ENCODE assay signal across 20 cellular contexts in the genomic region with DNA sequence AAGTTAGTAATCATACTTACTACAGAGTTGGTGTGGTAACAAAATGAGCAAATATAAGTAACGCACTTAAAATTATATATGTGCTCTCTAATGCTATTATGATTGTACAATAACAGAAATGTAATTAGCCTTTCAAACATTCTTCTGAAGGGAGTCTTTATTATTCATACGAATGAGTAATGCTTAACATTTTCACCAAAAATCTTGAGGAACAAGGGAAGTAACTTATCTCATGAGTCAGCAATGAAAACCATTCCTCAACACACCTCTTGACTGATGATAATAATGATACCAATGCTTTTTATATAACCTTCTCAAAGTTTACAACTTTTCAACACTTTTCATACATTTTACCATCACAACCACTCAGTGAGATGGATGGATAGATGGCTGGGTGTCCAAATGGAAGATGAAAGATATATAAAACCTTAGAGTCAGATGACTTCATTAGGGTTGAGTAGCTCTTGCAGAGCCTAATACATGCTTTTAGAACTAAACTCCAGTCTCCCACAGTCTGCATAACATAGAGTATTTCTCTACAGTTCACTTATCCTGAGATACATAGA.
DNase-seq lines count a peak whose midpoint lies in the region; ATAC-seq and TF ChIP-seq lines count a peak whose summit lies in the region.
"Had no signal": no experiment of that assay in that cellular context is flagged by ENCODE, and none has a peak within 500 bp of the region (broad histone marks: within the 10 kb centered on the region; RNA-seq: fewer than 3 reads in every experiment).

No MANE protein-coding gene starts in this region.

- H3K4me3 ChIP-seq in epithelial cell of esophagus (ENCODE audit: low read length) = no peak overlapping the region
- no peak overlapping the region for H3K4me3 ChIP-seq in effector memory CD4-positive, alpha-beta T cell (ENCODE audit: insufficient read depth, low read depth, low read length, poor library complexity, severe bottlenecking)
- H3K4me3 ChIP-seq: adrenal gland, GM23338, spleen had no signal

- TF ChIP-seq CTCF in epithelial cell of esophagus (IDR thresholded peaks at IDR 0.05; ENCODE audit: insufficient read depth, low read depth, low read length, missing control alignments) (no peak), omental fat pad (IDR thresholded peaks at IDR 0.05) (no peak)

- no peaks in the 10 kb centered on the region for H3K9me3 ChIP-seq in effector memory CD4-positive, alpha-beta T cell (ENCODE audit: control insufficient read depth, low read length)
- H3K9me3 ChIP-seq: adrenal gland, spleen had no signal

- peak; percentile 79 for ATAC-seq in omental fat pad (ENCODE audit: low FRiP score)
- ATAC-seq: GM23338; naive thymus-derived CD4-positive, alpha-beta T cell had no signal

- H3K4me1 ChIP-seq in effector memory CD4-positive, alpha-beta T cell (ENCODE audit: control insufficient read depth, insufficient read depth, low read length, poor library complexity, severe bottlenecking) = no peaks in the 10 kb centered on the region
- H3K4me1 ChIP-seq: adrenal gland, spleen had no signal

- no peaks in the 10 kb centered on the region for H3K27me3 ChIP-seq in effector memory CD4-positive, alpha-beta T cell (replicated peaks; ENCODE audit: control insufficient read depth, insufficient read depth, low read length, poor library complexity, severe bottlenecking)
- H3K27me3 ChIP-seq: adrenal gland, spleen had no signal

- no peaks in the 10 kb centered on the region for H3K36me3 ChIP-seq in effector memory CD4-positive, alpha-beta T cell (ENCODE audit: control insufficient read depth, insufficient read depth, low read length)
- H3K36me3 ChIP-seq: adrenal gland, spleen had no signal

- TF ChIP-seq POLR2A in erythroblast (IDR thresholded peaks at IDR 0.05; ENCODE audit: low read length) = no peak

- H3K27ac ChIP-seq in effector memory CD4-positive, alpha-beta T cell (ENCODE audit: insufficient read depth, low read length, poor library complexity, severe bottlenecking) = no peak overlapping the region
- H3K27ac ChIP-seq: adrenal gland, spleen had no signal

- peak; percentile 32 for DNase-seq in GM03348 (ENCODE audit: low spot score)
- DNase-seq in RPMI7951 (ENCODE audit: low read depth) = peak; percentile 46
- peak; percentile 84 for DNase-seq in epithelial cell of esophagus (ENCODE audit: low read depth)
- no peak for DNase-seq in omental fat pad (ENCODE audit: low spot score)
- DNase-seq in erythroblast (lab: John Stamatoyannopoulos, UW) = no peak
- DNase-seq in DMS114 treated with DMSO at 0.1 percent for 48 hours (lab: John Stamatoyannopoulos, UW; ENCODE audit: unreplicated experiment) = no peak
- DNase-seq in effector memory CD4-positive, alpha-beta T cell = no peak
- no peak for DNase-seq in inferior parietal cortex (ENCODE audit: extremely low spot score)
- DNase-seq: activated CD4-positive, CD25-positive, alpha-beta regulatory T cell; adrenal gland; Calu3; GF-D8; head of caudate nucleus; naive thymus-derived CD4-positive, alpha-beta T cell; NCI-H146; NK-92 treated with Interleukin-12 subunit alpha and Interleukin-12 subunit beta, amount 100 ng/mL, for 24 hours; SHP77; spleen; T-helper 2 cell had no signal

Comparison
In these comparisons a context has a peak if more than half of its experiments do, and no peak if none do; other contexts are left out.
1. DNase-seq: peak in GM03348 (single experiment), RPMI7951 (single experiment) and epithelial cell of esophagus (single experiment); none in omental fat pad (single experiment), erythroblast (0 of 2), DMS114 treated with DMSO at 0.1 percent for 48 hours (single experiment), effector memory CD4-positive, alpha-beta T cell (0 of 3) and inferior parietal cortex (single experiment).